ENCODE assay signal across 21 cellular contexts in genomic region chr1:44027320-44027719, GRCh38.
"Had no signal": no experiment of that assay in that cellular context is flagged by ENCODE, and none has a peak within 500 bp of the region (broad histone marks: within the 10 kb centered on the region; RNA-seq: fewer than 3 reads in every experiment).

No MANE protein-coding gene starts in this region.

- H3K27ac Mint-ChIP-seq: activated CD4-positive, alpha-beta memory T cell treated with anti-CD3 and anti-CD28 coated beads for 36 hours; activated CD4-positive, alpha-beta T cell treated with anti-CD3 and anti-CD28 coated beads, Interleukin-2, amount 10 ng/mL, durations not matched to agents 7 days and 5 days; activated naive CD4-positive, alpha-beta T cell treated with anti-CD3 and anti-CD28 coated beads, Interleukin-2, amount 10 ng/mL, durations not matched to agents 7 days and 5 days; activated T-cell treated with anti-CD3 and anti-CD28 coated beads, Interleukin-2, amount 50 U/mL, for 72 hours had no signal

- ATAC-seq: activated T-cell treated with anti-CD3 and anti-CD28 coated beads, Interleukin-2, amount 50 U/mL, for 72 hours had no signal

- H3K27ac ChIP-seq: breast epithelium had no signal

- H3K27me3 Mint-ChIP-seq: activated CD4-positive, alpha-beta memory T cell treated with anti-CD3 and anti-CD28 coated beads for 36 hours had no signal

- H3K4me3 ChIP-seq: breast epithelium had no signal

- H3K4me3 Mint-ChIP-seq: activated CD4-positive, alpha-beta memory T cell treated with anti-CD3 and anti-CD28 coated beads for 36 hours; activated CD4-positive, alpha-beta T cell treated with anti-CD3 and anti-CD28 coated beads, Interleukin-2, amount 10 ng/mL, durations not matched to agents 7 days and 5 days; activated naive CD4-positive, alpha-beta T cell treated with anti-CD3 and anti-CD28 coated beads, Interleukin-2, amount 10 ng/mL, durations not matched to agents 7 days and 5 days had no signal

- DNase-seq: activated CD4-positive, alpha-beta memory T cell treated with anti-CD3 and anti-CD28 coated beads for 36 hours; activated CD4-positive, alpha-beta T cell treated with anti-CD3 and anti-CD28 coated beads, Interleukin-2, amount 10 ng/mL, durations not matched to agents 7 days and 5 days; activated CD4-positive, CD25-positive, alpha-beta regulatory T cell treated with anti-CD3 and anti-CD28 coated beads, Interleukin-2, amount 50 U/mL, for 72 hours; activated CD8-positive, alpha-beta memory T cell treated with anti-CD3 and anti-CD28 coated beads, Interleukin-2, amount 50 U/mL, for 4 hours; activated gamma-delta T cell treated with Interleukin-2 at 50 U/mL for 16 hours; activated naive CD4-positive, alpha-beta T cell treated with anti-CD3 and anti-CD28 coated beads, Interleukin-2, amount 10 ng/mL, durations not matched to agents 7 days and 5 days; activated T-cell treated with anti-CD3 and anti-CD28 coated beads, Interleukin-2, amount 50 U/mL, for 72 hours; caudate nucleus; Kasumi-1; KBM-7; NCI-H1048; NCI-H146; NCI-H187 treated with DMSO at 0.1 percent for 48 hours; NCI-H2081 treated with DMSO at 0.1 percent for 48 hours; NCI-H446 treated with DMSO at 0.1 percent for 48 hours; NCI-H524 treated with DMSO at 0.1 percent for 48 hours; NCI-H748 treated with DMSO at 0.1 percent for 48 hours; SHP77 treated with DMSO at 0.1 percent for 48 hours had no signal

- H3K27me3 ChIP-seq: breast epithelium had no signal

- H3K36me3 Mint-ChIP-seq: activated naive CD4-positive, alpha-beta T cell treated with anti-CD3 and anti-CD28 coated beads, Interleukin-2, amount 10 ng/mL, durations not matched to agents 7 days and 5 days had no signal

- H3K9me3 ChIP-seq: breast epithelium had no signal

- H3K9me3 Mint-ChIP-seq: activated CD4-positive, alpha-beta memory T cell treated with anti-CD3 and anti-CD28 coated beads for 36 hours; activated CD4-positive, alpha-beta T cell treated with anti-CD3 and anti-CD28 coated beads, Interleukin-2, amount 10 ng/mL, durations not matched to agents 7 days and 5 days; activated naive CD4-positive, alpha-beta T cell treated with anti-CD3 and anti-CD28 coated beads, Interleukin-2, amount 10 ng/mL, durations not matched to agents 7 days and 5 days; activated T-cell treated with anti-CD3 and anti-CD28 coated beads, Interleukin-2, amount 50 U/mL, for 72 hours; activated T-helper 2 cell treated with anti-CD3 and anti-CD28 coated beads, Interferon-gamma antibody, Interleukin-2, Interleukin-4, amounts not matched to agents 10 μg/mL and 5 μg/mL and 100 μg/mL, durations not matched to agents 14 hours and 24 hours and 36 hours; T-helper 1 cell treated with Interleukin-12 subunit alpha and Interleukin-12 subunit beta and Interleukin-4 antibody, amounts not matched to agents 30 μg/mL and 1 μg/mL, for 36 hours had no signal

- H3K36me3 ChIP-seq: breast epithelium had no signal
